ENCODE assay signal across 29 cellular contexts in genomic region chr2:208150094-208150493, GRCh38. TPM values are rescaled to one million over a fixed set of nuclear protein-coding genes. Genes with fewer than 3 reads are reported as not detected.
DNase-seq lines count a peak whose midpoint lies in the region; ATAC-seq, FAIRE-seq and TF ChIP-seq lines count a peak whose summit lies in the region.
"Had no signal": no experiment of that assay in that cellular context is flagged by ENCODE, and none has a peak within 500 bp of the region (broad histone marks: within the 10 kb centered on the region; RNA-seq: fewer than 3 reads in every experiment).

No MANE protein-coding gene starts in this region.

- BruUV-seq in HepG2 (replicated peaks; lab: Mats Ljungman, UMichigan) (no TSS peak), K562 (replicated peaks; lab: Mats Ljungman, UMichigan) (no TSS peak)

- intact Hi-C loops in HepG2 (cut with micrococcal nuclease; ENCODE audit: unreplicated experiment) (no loop called here), right lobe of liver (cut with DNase I) (no loop called here), K562 (cut with micrococcal nuclease) (no loop called here)

- H3K36me3 ChIP-seq in HepG2 (replicated peaks in 1 of 2; ENCODE audit: control insufficient read depth in 1 of 2, insufficient read depth in 2 of 2, low read length in 2 of 2) (no peaks in the 10 kb centered on the region), right lobe of liver (no peaks in the 10 kb centered on the region), K562 (ENCODE audit: control insufficient read depth, insufficient read depth, low read length) (no peaks in the 10 kb centered on the region)
- H3K36me3 ChIP-seq: BE2C, BLaER1 had no signal

- TF ChIP-seq CTCF in HepG2 (CRISPR knock-in tag; IDR thresholded peaks at IDR 0.05) (no peak), right lobe of liver (IDR thresholded peaks at IDR 0.05) (no peak), K562 (IDR thresholded peaks at IDR 0.05 in 2 of 3, conservative IDR thresholded peaks at IDR 0.05 in 1 of 3; ENCODE audit: insufficient read depth in 2 of 3, low read depth in 1 of 3, low read length in 3 of 3) (no peak)

- H3K4me3 ChIP-seq in HepG2 (replicated peaks in 1 of 3; ENCODE audit: insufficient read depth in 1 of 3, low read depth in 2 of 3, low read length in 3 of 3): no peak overlapping the region
- H3K4me3 ChIP-seq in right lobe of liver: no peak overlapping the region
- no peak overlapping the region for H3K4me3 ChIP-seq in K562
- H3K4me3 ChIP-seq: BLaER1, GM12878 had no signal

- TF ChIP-seq EP300 in HepG2 (IDR thresholded peaks at IDR 0.05; ENCODE audit: low read depth in 2 of 2, low read length in 2 of 2) (no peak), HepG2 (CRISPR knock-in tag; IDR thresholded peaks at IDR 0.05; ENCODE audit: borderline replicate concordance) (no peak), K562 (IDR thresholded peaks at IDR 0.05; ENCODE audit: low read length) (no peak)

- H3K4me2 ChIP-seq in HepG2 (ENCODE audit: low read depth, low read length) (no peak overlapping the region), K562 (ENCODE audit: insufficient read depth, low read length) (no peak overlapping the region)
- H3K4me2 ChIP-seq: BLaER1 had no signal

- TF ChIP-seq RAD21 in HepG2 (CRISPR knock-in tag; IDR thresholded peaks at IDR 0.05): no peak
- no peak for TF ChIP-seq RAD21 in K562 (CRISPR knock-in tag; conservative IDR thresholded peaks at IDR 0.05 in 1 of 2, IDR thresholded peaks at IDR 0.05 in 1 of 2)

- POLR2A ChIA-PET in HepG2 (lab: Yijun Ruan, JAX): no interaction called here
- POLR2A ChIA-PET in K562 (lab: Yijun Ruan, JAX): no interaction called here

- in situ Hi-C loops in HepG2 (cut with HindIII; ENCODE audit: extremely low pct_ligation_motif_present, low pct_unique_long_range_greater_than_20kb) (no loop called here), K562 (cut with MboI) (no loop called here)

- H3K4me1 ChIP-seq in HepG2 (ENCODE audit: insufficient read depth, low read length): no peaks in the 10 kb centered on the region
- H3K4me1 ChIP-seq in right lobe of liver: no peaks in the 10 kb centered on the region
- no peaks in the 10 kb centered on the region for H3K4me1 ChIP-seq in K562 (replicated peaks in 1 of 2; ENCODE audit: control insufficient read depth in 2 of 2, insufficient read depth in 2 of 2, low read length in 2 of 2)
- H3K4me1 ChIP-seq: BE2C, BLaER1 had no signal

- H3K79me2 ChIP-seq in HepG2 (ENCODE audit: insufficient read depth, low read length): no peaks in the 10 kb centered on the region
- no peaks in the 10 kb centered on the region for H3K79me2 ChIP-seq in K562 (ENCODE audit: control insufficient read depth, insufficient read depth, low read length)

- TF ChIP-seq POLR2A in HepG2 (IDR thresholded peaks at IDR 0.05; ENCODE audit: insufficient read depth in 1 of 2, low read depth in 2 of 2, low read length in 2 of 2): no peak
- TF ChIP-seq POLR2A in right lobe of liver (IDR thresholded peaks at IDR 0.05): no peak
- TF ChIP-seq POLR2A in K562 (conservative IDR thresholded peaks at IDR 0.05): no peak

- no peak overlapping the region for H3K9ac ChIP-seq in HepG2 (ENCODE audit: insufficient read depth, low read depth, low read length)
- no peak overlapping the region for H3K9ac ChIP-seq in K562 (ENCODE audit: insufficient read depth in 1 of 2, low read depth in 2 of 2, low read length in 2 of 2)
- H3K9ac ChIP-seq: BLaER1 had no signal

- H2AFZ ChIP-seq in HepG2 (ENCODE audit: low read length) (no peak overlapping the region), K562 (ENCODE audit: low read depth, low read length) (no peak overlapping the region)

- CTCF ChIA-PET in HepG2 (lab: Yijun Ruan, JAX; ENCODE audit: low intra/inter-chr PET ratio, low total read pairs) (no interaction called here), K562 (lab: Yijun Ruan, JAX; ENCODE audit: low intra/inter-chr PET ratio) (no interaction called here)

- H4K20me1 ChIP-seq in HepG2 (ENCODE audit: insufficient read depth, low read length) (no peaks in the 10 kb centered on the region), K562 (replicated peaks; ENCODE audit: control insufficient read depth, insufficient read depth, low read length) (no peaks in the 10 kb centered on the region)
- H4K20me1 ChIP-seq: BLaER1 had no signal

- H3K27ac ChIP-seq in HepG2 (ENCODE audit: extremely low read length, insufficient read depth, low read length): no peak overlapping the region
- H3K27ac ChIP-seq in right lobe of liver: no peak overlapping the region
- no peak overlapping the region for H3K27ac ChIP-seq in K562 (ENCODE audit: extremely low read depth, low read depth, low read length)
- H3K27ac ChIP-seq: 22Rv1, BLaER1 had no signal

- no peaks in the 10 kb centered on the region for H3K9me1 ChIP-seq in K562 (ENCODE audit: control insufficient read depth, insufficient read depth, low read length)

- ATAC-seq in HepG2 (no peak), right lobe of liver (no peak), K562 (no peak)
- ATAC-seq: GM12878 had no signal

- H3K27me3 ChIP-seq in HepG2 (ENCODE audit: control insufficient read depth in 1 of 2, insufficient read depth in 2 of 2, low read length in 2 of 2) (peaks cover 0 to 8% of the 10 kb centered on the region in 2 experiments; a peak in 1 of 5 replicates), right lobe of liver (no peaks in the 10 kb centered on the region), K562 (ENCODE audit: control insufficient read depth in 2 of 2, insufficient read depth in 2 of 2, low read length in 2 of 2) (no peaks in the 10 kb centered on the region)
- H3K27me3 ChIP-seq: BE2C, BLaER1 had no signal

- no peak for FAIRE-seq in HepG2 (lab: Jason Lieb, UNC)
- no peak for FAIRE-seq in K562 (lab: Jason Lieb, UNC)
- FAIRE-seq: GM12878, GM12892, GM18507 had no signal

- no peaks in the 10 kb centered on the region for H3K9me3 ChIP-seq in HepG2 (ENCODE audit: low read length)
- no peaks in the 10 kb centered on the region for H3K9me3 ChIP-seq in right lobe of liver
- no peaks in the 10 kb centered on the region for H3K9me3 ChIP-seq in K562 (replicated peaks; ENCODE audit: control insufficient read depth, insufficient read depth, low read depth, low read length)
- H3K9me3 ChIP-seq: BE2C had no signal

- DNase-seq in HepG2 (ENCODE audit: low spot score) (no peak), right lobe of liver (no peak), K562 (ENCODE audit: extremely low read depth in 1 of 4, low spot score in 3 of 4) (no peak), SKM-1 treated with dmso at 0.1 percent for 144 hours (lab: John Stamatoyannopoulos, UW; ENCODE audit: unreplicated experiment) (no peak)
- DNase-seq: ACHN; BE2C; C1 segment of cervical spinal cord; CD4-positive, alpha-beta memory T cell; CD4-positive, CD25-positive, alpha-beta regulatory T cell; CD8-positive, alpha-beta memory T cell; COR-L47; DMS 273 treated with DMSO at 0.1 percent for 48 hours; DMS153; DMS53; DMS79; DND-41; EL; GDM1 had no signal

RNA-seq across cellular contexts. Expression of gene CRYGB, which starts 4.1 kb away (rescaled TPM):
- not detected in 2 replicates for total RNA-seq in HepG2 (2016; rRNA removed; fragmentation: Illumina TruSeq; extraction: Trizol)
- total RNA-seq in HepG2 (2016; cell fraction: cytosol; rRNA removed; fragmentation: Illumina TruSeq; extraction: Trizol; ENCODE audit: low read depth): not detected in 2 replicates
- total RNA-seq in HepG2 (2016; cell fraction: insoluble cytoplasmic fraction; rRNA removed; fragmentation: Illumina TruSeq; extraction: Trizol): not detected in 2 replicates
- total RNA-seq in HepG2 (2016; cell fraction: membrane; rRNA removed; fragmentation: Illumina TruSeq; extraction: Trizol): not detected in 2 replicates
- total RNA-seq in HepG2 (2016; cell fraction: nucleus; rRNA removed; fragmentation: Illumina TruSeq; extraction: Trizol): not detected in 2 replicates
- not detected in 2 replicates for polyA plus RNA-seq in HepG2 (2011; rRNA removed)
- not detected in 2 replicates for polyA plus RNA-seq in HepG2 (2011; cell fraction: cytosol; rRNA removed)
- not detected in 2 replicates for polyA plus RNA-seq in HepG2 (2011; cell fraction: nucleus; rRNA removed)
- not detected in 2 replicates for polyA plus RNA-seq in HepG2 (2012)
- not detected in 2 replicates for polyA plus RNA-seq in HepG2 (2016; cell fraction: cytosol; fragmentation: Illumina TruSeq; extraction: Trizol; ENCODE audit: low read depth)
- polyA plus RNA-seq in HepG2 (2016; cell fraction: insoluble cytoplasmic fraction; fragmentation: Illumina TruSeq; extraction: Trizol; ENCODE audit: low read depth): not detected in 2 replicates
- not detected in 2 replicates for polyA plus RNA-seq in HepG2 (2016; cell fraction: membrane; fragmentation: Illumina TruSeq; extraction: Trizol; ENCODE audit: low read depth)
- not detected in 2 replicates for polyA plus RNA-seq in HepG2 (2016; cell fraction: nucleus; fragmentation: Illumina TruSeq; extraction: Trizol; ENCODE audit: insufficient read depth, low read depth)
- polyA minus RNA-seq in HepG2 (2011; rRNA and poly(A)+ RNA removed; ENCODE audit: low replicate concordance): not detected in 2 replicates
- polyA minus RNA-seq in HepG2 (2011; cell fraction: cytosol; rRNA and poly(A)+ RNA removed): not detected in 2 replicates
- not detected in 2 replicates for polyA minus RNA-seq in HepG2 (2011; cell fraction: nucleus; rRNA and poly(A)+ RNA removed)
- total RNA-seq in right lobe of liver: not detected
- total RNA-seq in K562 (2011; cell fraction: chromatin; rRNA removed; ENCODE audit: low replicate concordance): not detected in 2 replicates
- total RNA-seq in K562 (2011; cell fraction: nucleolus; rRNA removed): not detected in 2 replicates
- not detected in 2 replicates for total RNA-seq in K562 (2011; cell fraction: nucleoplasm; rRNA removed)
- total RNA-seq in K562 (2014; rRNA removed): not detected in 2 replicates
- not detected in 2 replicates for total RNA-seq in K562 (2014; rRNA removed; fragmentation: Illumina TruSeq; extraction: Trizol)
- total RNA-seq in K562 (2015; rRNA removed; fragmentation: Illumina TruSeq; extraction: Trizol): not detected in 2 replicates
- total RNA-seq in K562 (2021): not detected in 2 replicates
- not detected in 2 replicates for polyA plus RNA-seq in K562 (2011; rRNA removed)
- polyA plus RNA-seq in K562 (2011; cell fraction: cytosol; rRNA removed): not detected in 2 replicates
- polyA plus RNA-seq in K562 (2011; cell fraction: nucleus; rRNA removed): not detected in 2 replicates
- not detected in 2 replicates for polyA plus RNA-seq in K562 (2012)
- not detected in 2 replicates for polyA plus RNA-seq in K562 (2014; fragmentation: Illumina TruSeq; extraction: Trizol)
- not detected for polyA plus RNA-seq in K562 (2014; fragmentation: Nextera tagmentation; extraction: Ambion mirVana)
- not detected in 2 replicates for polyA plus RNA-seq in K562 (2014; rRNA removed)
- polyA minus RNA-seq in K562 (2011; rRNA and poly(A)+ RNA removed): not detected in 2 replicates
- polyA minus RNA-seq in K562 (2011; cell fraction: cytosol; rRNA and poly(A)+ RNA removed): not detected in 2 replicates
- polyA minus RNA-seq in K562 (2011; cell fraction: nucleus; rRNA and poly(A)+ RNA removed): not detected in 2 replicates
- total RNA-seq: A172; A673; CD4-positive, alpha-beta memory T cell; CD4-positive, CD25-positive, alpha-beta regulatory T cell; CD8-positive, alpha-beta memory T cell; Daoy; G401; GM12878 had no signal
- polyA plus RNA-seq: AG04450; CD14-positive monocyte; CD4-positive, alpha-beta memory T cell; CD4-positive, CD25-positive, alpha-beta regulatory T cell; CD8-positive, alpha-beta memory T cell; GM12878 had no signal

RNA-seq across cellular contexts. Expression of gene CRYGA, which starts 13.3 kb away (rescaled TPM):
- not detected in 2 replicates for total RNA-seq in HepG2 (2016; rRNA removed; fragmentation: Illumina TruSeq; extraction: Trizol)
- total RNA-seq in HepG2 (2016; cell fraction: cytosol; rRNA removed; fragmentation: Illumina TruSeq; extraction: Trizol; ENCODE audit: low read depth): not detected in 2 replicates
- not detected in 2 replicates for total RNA-seq in HepG2 (2016; cell fraction: insoluble cytoplasmic fraction; rRNA removed; fragmentation: Illumina TruSeq; extraction: Trizol)
- total RNA-seq in HepG2 (2016; cell fraction: membrane; rRNA removed; fragmentation: Illumina TruSeq; extraction: Trizol): not detected in 2 replicates
- total RNA-seq in HepG2 (2016; cell fraction: nucleus; rRNA removed; fragmentation: Illumina TruSeq; extraction: Trizol): not detected in 2 replicates
- polyA plus RNA-seq in HepG2 (2011; rRNA removed): not detected in 2 replicates
- polyA plus RNA-seq in HepG2 (2011; cell fraction: cytosol; rRNA removed): not detected in 2 replicates
- not detected in 2 replicates for polyA plus RNA-seq in HepG2 (2011; cell fraction: nucleus; rRNA removed)
- polyA plus RNA-seq in HepG2 (2012): not detected in 2 replicates
- not detected in 2 replicates for polyA plus RNA-seq in HepG2 (2016; cell fraction: cytosol; fragmentation: Illumina TruSeq; extraction: Trizol; ENCODE audit: low read depth)
- not detected in 2 replicates for polyA plus RNA-seq in HepG2 (2016; cell fraction: insoluble cytoplasmic fraction; fragmentation: Illumina TruSeq; extraction: Trizol; ENCODE audit: low read depth)
- polyA plus RNA-seq in HepG2 (2016; cell fraction: membrane; fragmentation: Illumina TruSeq; extraction: Trizol; ENCODE audit: low read depth): not detected in 2 replicates
- not detected in 2 replicates for polyA plus RNA-seq in HepG2 (2016; cell fraction: nucleus; fragmentation: Illumina TruSeq; extraction: Trizol; ENCODE audit: insufficient read depth, low read depth)
- polyA minus RNA-seq in HepG2 (2011; rRNA and poly(A)+ RNA removed; ENCODE audit: low replicate concordance): not detected in 2 replicates
- not detected in 2 replicates for polyA minus RNA-seq in HepG2 (2011; cell fraction: cytosol; rRNA and poly(A)+ RNA removed)
- polyA minus RNA-seq in HepG2 (2011; cell fraction: nucleus; rRNA and poly(A)+ RNA removed): not detected in 2 replicates
- not detected for total RNA-seq in right lobe of liver
- not detected in 2 replicates for total RNA-seq in K562 (2011; cell fraction: chromatin; rRNA removed; ENCODE audit: low replicate concordance)
- not detected in 2 replicates for total RNA-seq in K562 (2011; cell fraction: nucleolus; rRNA removed)
- total RNA-seq in K562 (2011; cell fraction: nucleoplasm; rRNA removed): not detected in 2 replicates
- not detected in 2 replicates for total RNA-seq in K562 (2014; rRNA removed)
- total RNA-seq in K562 (2014; rRNA removed; fragmentation: Illumina TruSeq; extraction: Trizol): not detected in 2 replicates
- total RNA-seq in K562 (2015; rRNA removed; fragmentation: Illumina TruSeq; extraction: Trizol): not detected in 2 replicates
- not detected in 2 replicates for total RNA-seq in K562 (2021)
- not detected in 2 replicates for polyA plus RNA-seq in K562 (2011; rRNA removed)
- not detected in 2 replicates for polyA plus RNA-seq in K562 (2011; cell fraction: cytosol; rRNA removed)
- polyA plus RNA-seq in K562 (2011; cell fraction: nucleus; rRNA removed): not detected in 2 replicates
- polyA plus RNA-seq in K562 (2012): not detected in 2 replicates
- not detected in 2 replicates for polyA plus RNA-seq in K562 (2014; fragmentation: Illumina TruSeq; extraction: Trizol)
- polyA plus RNA-seq in K562 (2014; fragmentation: Nextera tagmentation; extraction: Ambion mirVana): not detected
- polyA plus RNA-seq in K562 (2014; rRNA removed): not detected in 2 replicates
- polyA minus RNA-seq in K562 (2011; rRNA and poly(A)+ RNA removed): not detected in 2 replicates
- not detected in 2 replicates for polyA minus RNA-seq in K562 (2011; cell fraction: cytosol; rRNA and poly(A)+ RNA removed)
- polyA minus RNA-seq in K562 (2011; cell fraction: nucleus; rRNA and poly(A)+ RNA removed): not detected in 2 replicates
- total RNA-seq: A172; A673; CD4-positive, alpha-beta memory T cell; CD4-positive, CD25-positive, alpha-beta regulatory T cell; CD8-positive, alpha-beta memory T cell; Daoy; G401; GM12878 had no signal
- polyA plus RNA-seq: AG04450; CD14-positive monocyte; CD4-positive, alpha-beta memory T cell; CD4-positive, CD25-positive, alpha-beta regulatory T cell; CD8-positive, alpha-beta memory T cell; GM12878 had no signal

RNA-seq across cellular contexts. Expression of gene CRYGC, which starts 20.5 kb away (rescaled TPM):
- total RNA-seq in HepG2 (2016; rRNA removed; fragmentation: Illumina TruSeq; extraction: Trizol): 0.27 TPM in 1 of 2 replicates, not detected in the other
- 0.44 TPM in 1 of 2 replicates, not detected in the other for total RNA-seq in HepG2 (2016; cell fraction: cytosol; rRNA removed; fragmentation: Illumina TruSeq; extraction: Trizol; ENCODE audit: low read depth)
- 0.35 TPM in 1 of 2 replicates, not detected in the other for total RNA-seq in HepG2 (2016; cell fraction: insoluble cytoplasmic fraction; rRNA removed; fragmentation: Illumina TruSeq; extraction: Trizol)
- 0.45 and 0.96 TPM in 2 replicates for total RNA-seq in HepG2 (2016; cell fraction: membrane; rRNA removed; fragmentation: Illumina TruSeq; extraction: Trizol)
- not detected in 2 replicates for total RNA-seq in HepG2 (2016; cell fraction: nucleus; rRNA removed; fragmentation: Illumina TruSeq; extraction: Trizol)
- 0.20 and 0.21 TPM in 2 replicates for polyA plus RNA-seq in HepG2 (2011; rRNA removed)
- not detected in 2 replicates for polyA plus RNA-seq in HepG2 (2011; cell fraction: cytosol; rRNA removed)
- not detected in 2 replicates for polyA plus RNA-seq in HepG2 (2011; cell fraction: nucleus; rRNA removed)
- polyA plus RNA-seq in HepG2 (2012): not detected in 2 replicates
- 0.24 TPM in 1 of 2 replicates, not detected in the other for polyA plus RNA-seq in HepG2 (2016; cell fraction: cytosol; fragmentation: Illumina TruSeq; extraction: Trizol; ENCODE audit: low read depth)
- not detected in 2 replicates for polyA plus RNA-seq in HepG2 (2016; cell fraction: insoluble cytoplasmic fraction; fragmentation: Illumina TruSeq; extraction: Trizol; ENCODE audit: low read depth)
- 0.58 and 0.71 TPM in 2 replicates for polyA plus RNA-seq in HepG2 (2016; cell fraction: membrane; fragmentation: Illumina TruSeq; extraction: Trizol; ENCODE audit: low read depth)
- polyA plus RNA-seq in HepG2 (2016; cell fraction: nucleus; fragmentation: Illumina TruSeq; extraction: Trizol; ENCODE audit: insufficient read depth, low read depth): not detected in 2 replicates
- polyA minus RNA-seq in HepG2 (2011; rRNA and poly(A)+ RNA removed; ENCODE audit: low replicate concordance): not detected in 2 replicates
- not detected in 2 replicates for polyA minus RNA-seq in HepG2 (2011; cell fraction: cytosol; rRNA and poly(A)+ RNA removed)
- polyA minus RNA-seq in HepG2 (2011; cell fraction: nucleus; rRNA and poly(A)+ RNA removed): not detected in 2 replicates
- total RNA-seq in right lobe of liver: not detected
- not detected in 2 replicates for total RNA-seq in K562 (2011; cell fraction: chromatin; rRNA removed; ENCODE audit: low replicate concordance)
- not detected in 2 replicates for total RNA-seq in K562 (2011; cell fraction: nucleolus; rRNA removed)
- not detected in 2 replicates for total RNA-seq in K562 (2011; cell fraction: nucleoplasm; rRNA removed)
- total RNA-seq in K562 (2014; rRNA removed): not detected in 2 replicates
- total RNA-seq in K562 (2014; rRNA removed; fragmentation: Illumina TruSeq; extraction: Trizol): not detected in 2 replicates
- not detected in 2 replicates for total RNA-seq in K562 (2015; rRNA removed; fragmentation: Illumina TruSeq; extraction: Trizol)
- not detected in 2 replicates for total RNA-seq in K562 (2021)
- polyA plus RNA-seq in K562 (2011; rRNA removed): not detected in 2 replicates
- polyA plus RNA-seq in K562 (2011; cell fraction: cytosol; rRNA removed): not detected in 2 replicates
- not detected in 2 replicates for polyA plus RNA-seq in K562 (2011; cell fraction: nucleus; rRNA removed)
- polyA plus RNA-seq in K562 (2012): not detected in 2 replicates
- polyA plus RNA-seq in K562 (2014; fragmentation: Illumina TruSeq; extraction: Trizol): not detected in 2 replicates
- not detected for polyA plus RNA-seq in K562 (2014; fragmentation: Nextera tagmentation; extraction: Ambion mirVana)
- not detected in 2 replicates for polyA plus RNA-seq in K562 (2014; rRNA removed)
- polyA minus RNA-seq in K562 (2011; rRNA and poly(A)+ RNA removed): not detected in 2 replicates
- polyA minus RNA-seq in K562 (2011; cell fraction: cytosol; rRNA and poly(A)+ RNA removed): not detected in 2 replicates
- not detected in 2 replicates for polyA minus RNA-seq in K562 (2011; cell fraction: nucleus; rRNA and poly(A)+ RNA removed)
- total RNA-seq: A172; A673; CD4-positive, alpha-beta memory T cell; CD4-positive, CD25-positive, alpha-beta regulatory T cell; CD8-positive, alpha-beta memory T cell; Daoy; GM12878 had no signal
- polyA plus RNA-seq: AG04450; CD14-positive monocyte; CD4-positive, alpha-beta memory T cell; CD4-positive, CD25-positive, alpha-beta regulatory T cell; CD8-positive, alpha-beta memory T cell; GM12878 had no signal

RNA-seq across cellular contexts. Expression of gene CRYGD, which starts 25.8 kb away (rescaled TPM):
- total RNA-seq in HepG2 (2016; rRNA removed; fragmentation: Illumina TruSeq; extraction: Trizol): not detected in 2 replicates
- total RNA-seq in HepG2 (2016; cell fraction: cytosol; rRNA removed; fragmentation: Illumina TruSeq; extraction: Trizol; ENCODE audit: low read depth): not detected in 2 replicates
- not detected in 2 replicates for total RNA-seq in HepG2 (2016; cell fraction: insoluble cytoplasmic fraction; rRNA removed; fragmentation: Illumina TruSeq; extraction: Trizol)
- not detected in 2 replicates for total RNA-seq in HepG2 (2016; cell fraction: membrane; rRNA removed; fragmentation: Illumina TruSeq; extraction: Trizol)
- total RNA-seq in HepG2 (2016; cell fraction: nucleus; rRNA removed; fragmentation: Illumina TruSeq; extraction: Trizol): not detected in 2 replicates
- polyA plus RNA-seq in HepG2 (2011; rRNA removed): not detected in 2 replicates
- polyA plus RNA-seq in HepG2 (2011; cell fraction: cytosol; rRNA removed): not detected in 2 replicates
- polyA plus RNA-seq in HepG2 (2011; cell fraction: nucleus; rRNA removed): not detected in 2 replicates
- polyA plus RNA-seq in HepG2 (2012): not detected in 2 replicates
- polyA plus RNA-seq in HepG2 (2016; cell fraction: cytosol; fragmentation: Illumina TruSeq; extraction: Trizol; ENCODE audit: low read depth): not detected in 2 replicates
- polyA plus RNA-seq in HepG2 (2016; cell fraction: insoluble cytoplasmic fraction; fragmentation: Illumina TruSeq; extraction: Trizol; ENCODE audit: low read depth): not detected in 2 replicates
- not detected in 2 replicates for polyA plus RNA-seq in HepG2 (2016; cell fraction: membrane; fragmentation: Illumina TruSeq; extraction: Trizol; ENCODE audit: low read depth)
- polyA plus RNA-seq in HepG2 (2016; cell fraction: nucleus; fragmentation: Illumina TruSeq; extraction: Trizol; ENCODE audit: insufficient read depth, low read depth): not detected in 2 replicates
- not detected in 2 replicates for polyA minus RNA-seq in HepG2 (2011; rRNA and poly(A)+ RNA removed; ENCODE audit: low replicate concordance)
- polyA minus RNA-seq in HepG2 (2011; cell fraction: cytosol; rRNA and poly(A)+ RNA removed): not detected in 2 replicates
- not detected in 2 replicates for polyA minus RNA-seq in HepG2 (2011; cell fraction: nucleus; rRNA and poly(A)+ RNA removed)
- not detected for total RNA-seq in right lobe of liver
- not detected in 2 replicates for total RNA-seq in K562 (2011; cell fraction: chromatin; rRNA removed; ENCODE audit: low replicate concordance)
- not detected in 2 replicates for total RNA-seq in K562 (2011; cell fraction: nucleolus; rRNA removed)
- not detected in 2 replicates for total RNA-seq in K562 (2011; cell fraction: nucleoplasm; rRNA removed)
- not detected in 2 replicates for total RNA-seq in K562 (2014; rRNA removed)
- not detected in 2 replicates for total RNA-seq in K562 (2014; rRNA removed; fragmentation: Illumina TruSeq; extraction: Trizol)
- total RNA-seq in K562 (2015; rRNA removed; fragmentation: Illumina TruSeq; extraction: Trizol): not detected in 2 replicates
- not detected in 2 replicates for total RNA-seq in K562 (2021)
- polyA plus RNA-seq in K562 (2011; rRNA removed): not detected in 2 replicates
- not detected in 2 replicates for polyA plus RNA-seq in K562 (2011; cell fraction: cytosol; rRNA removed)
- polyA plus RNA-seq in K562 (2011; cell fraction: nucleus; rRNA removed): not detected in 2 replicates
- not detected in 2 replicates for polyA plus RNA-seq in K562 (2012)
- not detected in 2 replicates for polyA plus RNA-seq in K562 (2014; fragmentation: Illumina TruSeq; extraction: Trizol)
- not detected for polyA plus RNA-seq in K562 (2014; fragmentation: Nextera tagmentation; extraction: Ambion mirVana)
- not detected in 2 replicates for polyA plus RNA-seq in K562 (2014; rRNA removed)
- not detected in 2 replicates for polyA minus RNA-seq in K562 (2011; rRNA and poly(A)+ RNA removed)
- not detected in 2 replicates for polyA minus RNA-seq in K562 (2011; cell fraction: cytosol; rRNA and poly(A)+ RNA removed)
- polyA minus RNA-seq in K562 (2011; cell fraction: nucleus; rRNA and poly(A)+ RNA removed): not detected in 2 replicates
- total RNA-seq: A172; A673; CD4-positive, alpha-beta memory T cell; CD8-positive, alpha-beta memory T cell; Daoy; G401; GM12878 had no signal
- polyA plus RNA-seq: AG04450; CD14-positive monocyte; CD4-positive, alpha-beta memory T cell; CD4-positive, CD25-positive, alpha-beta regulatory T cell; CD8-positive, alpha-beta memory T cell; GM12878 had no signal

RNA-seq across cellular contexts. Expression of gene C2orf80, which starts 39.7 kb away (rescaled TPM):
- total RNA-seq in HepG2 (2016; rRNA removed; fragmentation: Illumina TruSeq; extraction: Trizol) (not detected in 2 replicates), right lobe of liver (not detected), K562 (2014; rRNA removed) (not detected in 2 replicates), K562 (2014; rRNA removed; fragmentation: Illumina TruSeq; extraction: Trizol) (not detected in 2 replicates), K562 (2015; rRNA removed; fragmentation: Illumina TruSeq; extraction: Trizol) (not detected in 2 replicates), K562 (2021) (not detected in 2 replicates)
- total RNA-seq in HepG2 (2016; cell fraction: cytosol; rRNA removed; fragmentation: Illumina TruSeq; extraction: Trizol; ENCODE audit: low read depth): not detected in 2 replicates
- not detected in 2 replicates for total RNA-seq in HepG2 (2016; cell fraction: insoluble cytoplasmic fraction; rRNA removed; fragmentation: Illumina TruSeq; extraction: Trizol)
- not detected in 2 replicates for total RNA-seq in HepG2 (2016; cell fraction: membrane; rRNA removed; fragmentation: Illumina TruSeq; extraction: Trizol)
- total RNA-seq in HepG2 (2016; cell fraction: nucleus; rRNA removed; fragmentation: Illumina TruSeq; extraction: Trizol): not detected in 2 replicates
- polyA plus RNA-seq in HepG2 (2011; rRNA removed) (not detected in 2 replicates), K562 (2011; rRNA removed) (not detected in 2 replicates), K562 (2014; fragmentation: Illumina TruSeq; extraction: Trizol) (not detected in 2 replicates), K562 (2014; fragmentation: Nextera tagmentation; extraction: Ambion mirVana) (not detected), K562 (2014; rRNA removed) (not detected in 2 replicates)
- not detected in 2 replicates for polyA plus RNA-seq in HepG2 (2011; cell fraction: cytosol; rRNA removed)
- polyA plus RNA-seq in HepG2 (2011; cell fraction: nucleus; rRNA removed): not detected in 2 replicates
- not detected in 2 replicates for polyA plus RNA-seq in HepG2 (2012)
- polyA plus RNA-seq in HepG2 (2016; cell fraction: cytosol; fragmentation: Illumina TruSeq; extraction: Trizol; ENCODE audit: low read depth): not detected in 2 replicates
- polyA plus RNA-seq in HepG2 (2016; cell fraction: insoluble cytoplasmic fraction; fragmentation: Illumina TruSeq; extraction: Trizol; ENCODE audit: low read depth): not detected in 2 replicates
- not detected in 2 replicates for polyA plus RNA-seq in HepG2 (2016; cell fraction: membrane; fragmentation: Illumina TruSeq; extraction: Trizol; ENCODE audit: low read depth)
- not detected in 2 replicates for polyA plus RNA-seq in HepG2 (2016; cell fraction: nucleus; fragmentation: Illumina TruSeq; extraction: Trizol; ENCODE audit: insufficient read depth, low read depth)
- not detected in 2 replicates for polyA minus RNA-seq in HepG2 (2011; rRNA and poly(A)+ RNA removed; ENCODE audit: low replicate concordance)
- polyA minus RNA-seq in HepG2 (2011; cell fraction: cytosol; rRNA and poly(A)+ RNA removed): not detected in 2 replicates
- polyA minus RNA-seq in HepG2 (2011; cell fraction: nucleus; rRNA and poly(A)+ RNA removed): not detected in 2 replicates
- total RNA-seq in K562 (2011; cell fraction: chromatin; rRNA removed; ENCODE audit: low replicate concordance): not detected in 2 replicates
- not detected in 2 replicates for total RNA-seq in K562 (2011; cell fraction: nucleolus; rRNA removed)
- not detected in 2 replicates for total RNA-seq in K562 (2011; cell fraction: nucleoplasm; rRNA removed)
- polyA plus RNA-seq in K562 (2011; cell fraction: cytosol; rRNA removed): not detected in 2 replicates
- not detected in 2 replicates for polyA plus RNA-seq in K562 (2011; cell fraction: nucleus; rRNA removed)
- polyA plus RNA-seq in K562 (2012): 0.10 TPM in 1 of 2 replicates, not detected in the other
- polyA minus RNA-seq in K562 (2011; rRNA and poly(A)+ RNA removed): not detected in 2 replicates
- not detected in 2 replicates for polyA minus RNA-seq in K562 (2011; cell fraction: cytosol; rRNA and poly(A)+ RNA removed)
- not detected in 2 replicates for polyA minus RNA-seq in K562 (2011; cell fraction: nucleus; rRNA and poly(A)+ RNA removed)
- total RNA-seq: A172; A673; CD4-positive, alpha-beta memory T cell; CD4-positive, CD25-positive, alpha-beta regulatory T cell; CD8-positive, alpha-beta memory T cell; Daoy; GM12878 had no signal
- polyA plus RNA-seq: AG04450; CD14-positive monocyte; CD4-positive, alpha-beta memory T cell; CD4-positive, CD25-positive, alpha-beta regulatory T cell; CD8-positive, alpha-beta memory T cell; GM12878 had no signal

Comparison
In these comparisons a context has a peak if more than half of its experiments do, and no peak if none do; other contexts are left out.
1. Of the 241 proteins assayed by ChIP-seq in both HepG2 and K562: peak only in HepG2: MAFF and MAFK; only in K562: none; in both: none; in neither: 239.